Comparison of ENCODE assay signal across 2 cellular contexts in genomic region chr10:29950391-29950790, GRCh38.
TF ChIP-seq lines count a peak whose summit lies in the region.

No MANE protein-coding gene starts in this region.

TF ChIP-seq in A549, 52 proteins besides CTCF, POLR2A, EP300 and RAD21 (continued from another document):
- TF ChIP-seq BHLHE40 (IDR thresholded peaks at IDR 0.05; ENCODE audit: low read depth, low read length) (no peak), NFE2L2 (conservative IDR thresholded peaks at IDR 0.05; ENCODE audit: low read length) (no peak), JUN (IDR thresholded peaks at IDR 0.05) (no peak), FOSL2 (IDR thresholded peaks at IDR 0.05) (no peak), FOSL2 (CRISPR knock-in tag; IDR thresholded peaks at IDR 0.05) (no peak), EHMT2 (IDR thresholded peaks at IDR 0.05; ENCODE audit: low read depth) (no peak), NR3C1 (IDR thresholded peaks at IDR 0.05) (no peak)

TF ChIP-seq in SK-N-SH, 30 proteins besides CTCF, POLR2A, EP300 and RAD21 (continued from another document):
- TF ChIP-seq TAF1 (IDR thresholded peaks at IDR 0.05; ENCODE audit: borderline replicate concordance, low read depth, low read length): no peak
- TF ChIP-seq SIN3A (IDR thresholded peaks at IDR 0.05; ENCODE audit: borderline replicate concordance, low read depth, low read length): no peak
- TF ChIP-seq FOSL2 (IDR thresholded peaks at IDR 0.05; ENCODE audit: borderline replicate concordance, low read depth): no peak
- TF ChIP-seq MXI1 (IDR thresholded peaks at IDR 0.05; ENCODE audit: low read depth, low read length): no peak
- no peak for TF ChIP-seq GATA2 (CRISPR knock-in tag; IDR thresholded peaks at IDR 0.05)
- TF ChIP-seq YY1 (IDR thresholded peaks at IDR 0.05; ENCODE audit: low read depth): no peak
- no peak for TF ChIP-seq NRF1 (IDR thresholded peaks at IDR 0.05; ENCODE audit: low read depth, low read length)
- no peak for TF ChIP-seq CHD2 (IDR thresholded peaks at IDR 0.05; ENCODE audit: low read length, partially characterized antibody)
- no peak for TF ChIP-seq ZBTB33 (IDR thresholded peaks at IDR 0.05; ENCODE audit: borderline replicate concordance, low read depth)
- TF ChIP-seq RCOR1 (IDR thresholded peaks at IDR 0.05; ENCODE audit: low read length): no peak
- no peak for TF ChIP-seq ELF1 (IDR thresholded peaks at IDR 0.05)
